ENCODE assay signal across 10 cellular contexts in genomic region chr9:101146508-101146907, GRCh38.
"Had no signal": no experiment of that assay in that cellular context is flagged by ENCODE, and none has a peak within 500 bp of the region (broad histone marks: within the 10 kb centered on the region; RNA-seq: fewer than 3 reads in every experiment).

No MANE protein-coding gene starts in this region.

- H3K4me3 ChIP-seq: GM23248, GM23338, HAP-1 had no signal

- H3K9me3 ChIP-seq: HAP-1 had no signal

- H3K27ac ChIP-seq: GM23248 had no signal

- DNase-seq: GM23248, GOT3, H7, H9, HCEC 1CT, HFFc6 had no signal

- H2AFZ ChIP-seq: GM23248, GM23338 had no signal

- H3K4me2 ChIP-seq: GM23338 had no signal

- H3K9ac ChIP-seq: GM23248 had no signal

- ATAC-seq: GM23338, HCT116 had no signal

- H3K4me3 Mint-ChIP-seq: GM23338, H9, HFFc6 had no signal

- FAIRE-seq: H54 had no signal

- H3K36me3 ChIP-seq: HAP-1 had no signal
